Comparison of ENCODE assay signal across 24 cellular contexts in genomic region chr21:25625036-25625435, GRCh38. TPM values are rescaled to one million over a fixed set of nuclear protein-coding genes. Genes with fewer than 3 reads are reported as not detected.
DNase-seq lines count a peak whose midpoint lies in the region; ATAC-seq, FAIRE-seq and TF ChIP-seq lines count a peak whose summit lies in the region.
"Had no signal": no experiment of that assay in that cellular context is flagged by ENCODE, and none has a peak within 500 bp of the region (broad histone marks: within the 10 kb centered on the region; RNA-seq: fewer than 3 reads in every experiment).

No MANE protein-coding gene starts in this region.

- DNase-seq in OCI-M1 (lab: John Stamatoyannopoulos, UW) (peak; percentile 28), K562 (ENCODE audit: extremely low read depth in 1 of 4, low spot score in 3 of 4) (no peak), fibroblast of villous mesenchyme (ENCODE audit: low read depth) (peak; percentile 70), colonic mucosa (no peak), putamen (ENCODE audit: low spot score) (no peak)
- DNase-seq: C1 segment of cervical spinal cord; CD8-positive, alpha-beta T cell; DMS 273 treated with DMSO at 0.1 percent for 48 hours; DMS79; EL; GDM1; KBM-7; MM.1S; NCI-H2029 treated with DMSO at 0.1 percent for 48 hours; NCI-H226; NCI-H510A; NCI-H69; SHP77 treated with DMSO at 0.1 percent for 48 hours had no signal

- H3K36me3 ChIP-seq in K562 (ENCODE audit: control insufficient read depth, insufficient read depth, low read length), result no peaks in the 10 kb centered on the region
- H3K36me3 ChIP-seq in colonic mucosa, result no peaks in the 10 kb centered on the region

- H3K9me3 ChIP-seq in K562 (replicated peaks; ENCODE audit: control insufficient read depth, insufficient read depth, low read depth, low read length), result no peaks in the 10 kb centered on the region
- H3K9me3 ChIP-seq in colonic mucosa, result no peaks in the 10 kb centered on the region
- H3K9me3 ChIP-seq: A549 had no signal

- no TSS peak for BruUV-seq in K562 (replicated peaks; lab: Mats Ljungman, UMichigan)

- H3K9ac ChIP-seq in K562 (ENCODE audit: insufficient read depth in 1 of 2, low read depth in 2 of 2, low read length in 2 of 2) (no peak overlapping the region), colonic mucosa (ENCODE audit: low read depth in 2 of 2, low read length in 2 of 2) (no peak overlapping the region)

- intact Hi-C loops in K562 (cut with micrococcal nuclease) (no loop called here), colonic mucosa (cut with DNase I) (no loop called here)

- H4K20me1 ChIP-seq in K562 (replicated peaks; ENCODE audit: control insufficient read depth, insufficient read depth, low read length), result no peaks in the 10 kb centered on the region

- no peak for TF ChIP-seq EP300 in K562 (IDR thresholded peaks at IDR 0.05; ENCODE audit: low read length)

- H3K4me2 ChIP-seq in K562 (ENCODE audit: insufficient read depth, low read length), result no peak overlapping the region
- H3K4me2 ChIP-seq: A549 had no signal

- H3K4me3 ChIP-seq in K562 (no peak overlapping the region), fibroblast of villous mesenchyme (ENCODE audit: low read depth, low read length) (no peak overlapping the region), colonic mucosa (no peak overlapping the region)
- H3K4me3 ChIP-seq: A549, GM12878 had no signal

- no peaks in the 10 kb centered on the region for H3K79me2 ChIP-seq in K562 (ENCODE audit: control insufficient read depth, insufficient read depth, low read length)

- H2AFZ ChIP-seq in K562 (ENCODE audit: low read depth, low read length), result no peak overlapping the region

- ATAC-seq in K562, result no peak
- no peak for ATAC-seq in HG02610 (IDR thresholded peaks at IDR 0.05; ENCODE audit: unreplicated experiment)
- ATAC-seq in GM18520 (IDR thresholded peaks at IDR 0.05; ENCODE audit: unreplicated experiment), result no peak
- ATAC-seq: A549; CD8-positive, alpha-beta T cell; GM12878; HepG2; Panc1 had no signal

- H3K9me1 ChIP-seq in K562 (ENCODE audit: control insufficient read depth, insufficient read depth, low read length), result no peaks in the 10 kb centered on the region

- POLR2A ChIA-PET in K562 (lab: Yijun Ruan, JAX), result interaction anchor here (0.6 to 0.7 kb wide), 3 partner anchors 10 to 888 kb away, joined by 3 read pairs; no protein-coding TSS in a partner anchor

- H3K4me1 ChIP-seq in K562 (replicated peaks in 1 of 2; ENCODE audit: control insufficient read depth in 2 of 2, insufficient read depth in 2 of 2, low read length in 2 of 2) (no peaks in the 10 kb centered on the region), colonic mucosa (no peaks in the 10 kb centered on the region)
- H3K4me1 ChIP-seq: A549 had no signal

- 0% methylated on average over 1 of the region's 1 CpG for WGBS in K562 (ENCODE audit: insufficient coverage, low coverage, missing lambda C conversion rate)

- in situ Hi-C loops in K562 (cut with MboI), result no loop called here

- no peak for TF ChIP-seq RAD21 in K562 (CRISPR knock-in tag; conservative IDR thresholded peaks at IDR 0.05 in 1 of 2, IDR thresholded peaks at IDR 0.05 in 1 of 2)

- H3K27ac ChIP-seq in K562 (ENCODE audit: extremely low read depth, low read depth, low read length), result no peak overlapping the region
- H3K27ac ChIP-seq in colonic mucosa, result no peak overlapping the region
- H3K27ac ChIP-seq: A549 had no signal

- CTCF ChIA-PET in K562 (lab: Yijun Ruan, JAX; ENCODE audit: low intra/inter-chr PET ratio), result no interaction called here

- no peak for TF ChIP-seq POLR2A in K562 (conservative IDR thresholded peaks at IDR 0.05)

- TF ChIP-seq CTCF in K562 (IDR thresholded peaks at IDR 0.05 in 2 of 3, conservative IDR thresholded peaks at IDR 0.05 in 1 of 3; ENCODE audit: insufficient read depth in 2 of 3, low read depth in 1 of 3, low read length in 3 of 3) (no peak), fibroblast of villous mesenchyme (IDR thresholded peaks at IDR 0.05; ENCODE audit: insufficient read depth, low read depth, low read length) (no peak), colonic mucosa (IDR thresholded peaks at IDR 0.05) (no peak)

- FAIRE-seq in K562 (lab: Jason Lieb, UNC), result peak; percentile 15
- FAIRE-seq: A549, GM12878, HepG2 had no signal

- H3K27me3 ChIP-seq in K562 (ENCODE audit: control insufficient read depth in 2 of 2, insufficient read depth in 2 of 2, low read length in 2 of 2) (no peaks in the 10 kb centered on the region; a peak in 1 of 5 replicates), colonic mucosa (no peaks in the 10 kb centered on the region)

TF ChIP-seq in K562, 482 proteins besides CTCF, POLR2A, EP300 and RAD21:
- peak; percentile 79 for TF ChIP-seq NFIC (IDR thresholded peaks at IDR 0.05)
- TF ChIP-seq CREBBP (IDR thresholded peaks at IDR 0.05; ENCODE audit: low read depth, low read length), result no peak

RNA-seq across cellular contexts. Expression of gene JAM2, which starts 14.0 kb away (rescaled TPM):
- 0.30 TPM in 1 of 2 replicates, not detected in the other for total RNA-seq in K562 (2011; cell fraction: chromatin; rRNA removed; ENCODE audit: low replicate concordance)
- not detected in 2 replicates for total RNA-seq in K562 (2011; cell fraction: nucleolus; rRNA removed)
- not detected in 2 replicates for total RNA-seq in K562 (2011; cell fraction: nucleoplasm; rRNA removed)
- total RNA-seq in K562 (2014; rRNA removed) (not detected in 2 replicates), K562 (2014; rRNA removed; fragmentation: Illumina TruSeq; extraction: Trizol) (not detected in 2 replicates), K562 (2015; rRNA removed; fragmentation: Illumina TruSeq; extraction: Trizol) (not detected in 2 replicates), K562 (2021) (not detected in 2 replicates), fibroblast of villous mesenchyme (under 0.01 and 1.7 TPM in 2 replicates), colonic mucosa (1 to 10 TPM; 3.7 to 9.5 TPM)
- polyA plus RNA-seq in K562 (2011; rRNA removed) (not detected in 2 replicates), K562 (2014; fragmentation: Illumina TruSeq; extraction: Trizol) (not detected in 2 replicates), K562 (2014; fragmentation: Nextera tagmentation; extraction: Ambion mirVana) (under 1 TPM; 0.03 to 0.08 TPM), K562 (2014; rRNA removed) (0.07 TPM in 1 of 2 replicates, not detected in the other)
- 0.16 TPM in 1 of 2 replicates, not detected in the other for polyA plus RNA-seq in K562 (2011; cell fraction: cytosol; rRNA removed)
- polyA plus RNA-seq in K562 (2011; cell fraction: nucleus; rRNA removed), result 0.09 and 0.15 TPM in 2 replicates
- polyA plus RNA-seq in K562 (2012), result 0.12 and 0.13 TPM in 2 replicates
- not detected in 2 replicates for polyA minus RNA-seq in K562 (2011; rRNA and poly(A)+ RNA removed)
- not detected in 2 replicates for polyA minus RNA-seq in K562 (2011; cell fraction: cytosol; rRNA and poly(A)+ RNA removed)
- not detected in 2 replicates for polyA minus RNA-seq in K562 (2011; cell fraction: nucleus; rRNA and poly(A)+ RNA removed)
- total RNA-seq: CD8-positive, alpha-beta T cell; HepG2 had no signal

RNA-seq across cellular contexts. Expression of gene MRPL39, which starts 17.8 kb away (rescaled TPM):
- total RNA-seq in K562 (2011; cell fraction: chromatin; rRNA removed; ENCODE audit: low replicate concordance), result 11.5 and 18.0 TPM in 2 replicates
- total RNA-seq in K562 (2011; cell fraction: nucleolus; rRNA removed), result 9.7 and 12.1 TPM in 2 replicates
- 14.7 and 18.0 TPM in 2 replicates for total RNA-seq in K562 (2011; cell fraction: nucleoplasm; rRNA removed)
- total RNA-seq in K562 (2014; rRNA removed) (72.5 and 105 TPM in 2 replicates), K562 (2014; rRNA removed; fragmentation: Illumina TruSeq; extraction: Trizol) (105 and 114 TPM in 2 replicates), K562 (2015; rRNA removed; fragmentation: Illumina TruSeq; extraction: Trizol) (94.2 and 109 TPM in 2 replicates), K562 (2021) (65.4 and 71.7 TPM in 2 replicates), fibroblast of villous mesenchyme (34.5 and 39.3 TPM in 2 replicates), colonic mucosa (10 to 100 TPM; 44.0 to 50.2 TPM)
- polyA plus RNA-seq in K562 (2011; rRNA removed) (68.1 and 99.0 TPM in 2 replicates), K562 (2014; fragmentation: Illumina TruSeq; extraction: Trizol) (84.8 and 95.9 TPM in 2 replicates), K562 (2014; fragmentation: Nextera tagmentation; extraction: Ambion mirVana) (100 to 1,000 TPM; 234 to 247 TPM), K562 (2014; rRNA removed) (94.8 and 109 TPM in 2 replicates)
- polyA plus RNA-seq in K562 (2011; cell fraction: cytosol; rRNA removed), result 18.8 and 32.3 TPM in 2 replicates
- polyA plus RNA-seq in K562 (2011; cell fraction: nucleus; rRNA removed), result 12.7 and 22.2 TPM in 2 replicates
- 43.3 and 88.3 TPM in 2 replicates for polyA plus RNA-seq in K562 (2012)
- polyA minus RNA-seq in K562 (2011; rRNA and poly(A)+ RNA removed), result 82.5 and 93.5 TPM in 2 replicates
- polyA minus RNA-seq in K562 (2011; cell fraction: cytosol; rRNA and poly(A)+ RNA removed), result 17.1 and 26.2 TPM in 2 replicates
- 13.2 and 27.8 TPM in 2 replicates for polyA minus RNA-seq in K562 (2011; cell fraction: nucleus; rRNA and poly(A)+ RNA removed)

Comparison
In these comparisons a context has a peak if more than half of its experiments do, and no peak if none do; other contexts are left out.
1. DNase-seq: peak in OCI-M1 (single experiment) and fibroblast of villous mesenchyme (single experiment); none in K562 (0 of 4), colonic mucosa (single experiment) and putamen (single experiment).